23 cellular contexts compared by ENCODE assay signal in the genomic region with DNA sequence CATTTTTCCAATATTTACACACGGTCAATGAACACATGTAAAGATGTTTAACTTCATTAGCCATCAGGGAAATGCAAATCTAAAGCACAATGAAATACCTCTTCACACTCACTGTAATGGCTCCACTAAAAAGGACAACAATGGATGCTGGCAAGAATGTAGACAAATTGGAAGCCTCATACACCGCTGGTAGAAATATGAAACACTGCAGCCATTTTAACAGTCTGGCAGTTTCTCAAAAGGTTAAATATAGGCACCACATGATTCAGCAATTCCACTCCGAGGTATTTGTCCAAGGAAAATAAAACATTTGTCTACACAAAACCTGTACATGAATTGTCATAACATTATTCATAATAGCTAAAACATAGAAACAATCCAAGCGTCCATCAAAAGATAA. TPM values are rescaled to one million over a fixed set of nuclear protein-coding genes. Genes with fewer than 3 reads are reported as not detected.
DNase-seq lines count a peak whose midpoint lies in the region; ATAC-seq and TF ChIP-seq lines count a peak whose summit lies in the region.
"Had no signal": no experiment of that assay in that cellular context is flagged by ENCODE, and none has a peak within 500 bp of the region (broad histone marks: within the 10 kb centered on the region; RNA-seq: fewer than 3 reads in every experiment).

No MANE protein-coding gene starts in this region.

- no peaks in the 10 kb centered on the region for H3K9me3 ChIP-seq in T-helper 17 cell (ENCODE audit: control insufficient read depth, low read length, poor library complexity, severe bottlenecking)
- H3K9me3 ChIP-seq: ascending aorta, left lung, mucosa of descending colon, neutrophil, tibial nerve had no signal

- no peak overlapping the region for H3K4me3 Mint-ChIP-seq in T-helper 17 cell
- H3K4me3 Mint-ChIP-seq in WTC11, result no peak overlapping the region
- H3K4me3 Mint-ChIP-seq: GM23338; stimulated activated naive B cell treated with anti-CD40 and anti-IgM and Interleukin-4, amounts not matched to agents 10 μg/mL and 1 μg/mL and 100 μg/mL, for 72 hours had no signal

- peaks cover 7% of the 10 kb centered on the region for H3K36me3 Mint-ChIP-seq in T-helper 17 cell (ENCODE audit: low read depth)
- H3K36me3 Mint-ChIP-seq in WTC11, result peaks cover 28% of the 10 kb centered on the region

- in situ Hi-C loops in astrocyte of the spinal cord (cut with HindIII; ENCODE audit: low sequenced_read_pairs), result no loop called here

- no peak overlapping the region for H3K4me3 ChIP-seq in astrocyte of the spinal cord (ENCODE audit: low read depth, low read length)
- H3K4me3 ChIP-seq: ascending aorta, GM23338, left lung, mucosa of descending colon, PC-9, tibial nerve had no signal

- no peaks in the 10 kb centered on the region for H3K9me3 Mint-ChIP-seq in WTC11
- H3K9me3 Mint-ChIP-seq: GM23338; stimulated activated naive B cell treated with anti-CD40 and anti-IgM and Interleukin-4, amounts not matched to agents 10 μg/mL and 1 μg/mL and 100 μg/mL, for 72 hours had no signal

- DNase-seq in NCI-H748 (lab: John Stamatoyannopoulos, UW; ENCODE audit: unreplicated experiment) (peak; percentile 5), NCI-H748 treated with DMSO at 0.1 percent for 48 hours (lab: John Stamatoyannopoulos, UW) (no peak), LHCN-M2 (ENCODE audit: low read depth) (peak; percentile 55), astrocyte of the spinal cord (ENCODE audit: low read depth, low spot score) (peak; percentile 42), myocyte (ENCODE audit: low read depth) (peak; percentile 36), T-helper 17 cell (no peak), WTC11 (ENCODE audit: low spot score) (no peak)
- DNase-seq: activated CD8-positive, alpha-beta memory T cell treated with anti-CD3 and anti-CD28 coated beads, Interleukin-2, amount 50 U/mL, for 4 hours; activated naive CD4-positive, alpha-beta T cell; left lung; mucosa of descending colon; NCI-H187 treated with DMSO at 0.1 percent for 48 hours; NCI-H524; PC-9; retina; stimulated activated CD4-positive, alpha-beta T cell treated with anti-CD3 and anti-CD28 coated beads, Interleukin-15, amount 100 ng/mL, for 24 hours; stimulated activated naive B cell treated with anti-CD40 and anti-IgM and Interleukin-4, amounts not matched to agents 10 μg/mL and 1 μg/mL and 100 μg/mL, for 72 hours had no signal

- ATAC-seq in T-helper 17 cell, result no peak
- ATAC-seq in HG02970 (IDR thresholded peaks at IDR 0.05; ENCODE audit: low FRiP score, unreplicated experiment), result no peak
- ATAC-seq in WTC11, result no peak
- ATAC-seq: GM23338; left lung; mucosa of descending colon; SK-N-SH treated with all-trans-retinoic acid at 6 μM for 48 hours; stimulated activated naive B cell treated with anti-CD40 and anti-IgM and Interleukin-4, amounts not matched to agents 10 μg/mL and 1 μg/mL and 100 μg/mL, for 72 hours had no signal

- H3K27me3 Mint-ChIP-seq in T-helper 17 cell, result no peaks in the 10 kb centered on the region
- no peaks in the 10 kb centered on the region for H3K27me3 Mint-ChIP-seq in WTC11 (ENCODE audit: low read depth)
- H3K27me3 Mint-ChIP-seq: stimulated activated naive B cell treated with anti-CD40 and anti-IgM and Interleukin-4, amounts not matched to agents 10 μg/mL and 1 μg/mL and 100 μg/mL, for 72 hours had no signal

- H3K27ac Mint-ChIP-seq in T-helper 17 cell (no peak overlapping the region), WTC11 (no peak overlapping the region)
- H3K27ac Mint-ChIP-seq: GM23338 had no signal

- H3K4me1 Mint-ChIP-seq in T-helper 17 cell (peaks cover 21% of the 10 kb centered on the region), WTC11 (peaks cover 7% of the 10 kb centered on the region)

- CTCF ChIA-PET in WTC11 (lab: Charles Lee), result no interaction called here

- TF ChIP-seq CTCF in astrocyte of the spinal cord (IDR thresholded peaks at IDR 0.05; ENCODE audit: low read depth, low read length), result no peak
- TF ChIP-seq CTCF in WTC11 (IDR thresholded peaks at IDR 0.05), result no peak

- POLR2A ChIA-PET in WTC11 (lab: Charles Lee), result no interaction called here

TF ChIP-seq in WTC11, 78 proteins besides CTCF, POLR2A, EP300 and RAD21:
- TF ChIP-seq FOXK1 (CRISPR knock-in tag; IDR thresholded peaks at IDR 0.05) (no peak), KAT7 (CRISPR knock-in tag; IDR thresholded peaks at IDR 0.05; ENCODE audit: borderline replicate concordance) (no peak), CREB1 (CRISPR knock-in tag; IDR thresholded peaks at IDR 0.05) (no peak), ZNF423 (CRISPR knock-in tag; IDR thresholded peaks at IDR 0.05) (no peak), ZBTB21 (CRISPR knock-in tag; IDR thresholded peaks at IDR 0.05; ENCODE audit: borderline replicate concordance) (no peak), GRHL2 (CRISPR knock-in tag; IDR thresholded peaks at IDR 0.05; ENCODE audit: insufficient replicate concordance, severe bottlenecking) (no peak), GABPB1 (CRISPR knock-in tag; IDR thresholded peaks at IDR 0.05) (no peak), ZNF317 (CRISPR knock-in tag; IDR thresholded peaks at IDR 0.05; ENCODE audit: borderline replicate concordance, low read depth) (no peak)
- TF ChIP-seq, protein P1, sequence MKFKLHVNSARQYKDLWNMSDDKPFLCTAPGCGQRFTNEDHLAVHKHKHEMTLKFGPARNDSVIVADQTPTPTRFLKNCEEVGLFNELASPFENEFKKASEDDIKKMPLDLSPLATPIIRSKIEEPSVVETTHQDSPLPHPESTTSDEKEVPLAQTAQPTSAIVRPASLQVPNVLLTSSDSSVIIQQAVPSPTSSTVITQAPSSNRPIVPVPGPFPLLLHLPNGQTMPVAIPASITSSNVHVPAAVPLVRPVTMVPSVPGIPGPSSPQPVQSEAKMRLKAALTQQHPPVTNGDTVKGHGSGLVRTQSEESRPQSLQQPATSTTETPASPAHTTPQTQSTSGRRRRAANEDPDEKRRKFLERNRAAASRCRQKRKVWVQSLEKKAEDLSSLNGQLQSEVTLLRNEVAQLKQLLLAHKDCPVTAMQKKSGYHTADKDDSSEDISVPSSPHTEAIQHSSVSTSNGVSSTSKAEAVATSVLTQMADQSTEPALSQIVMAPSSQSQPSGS (CRISPR knock-in tag; IDR thresholded peaks at IDR 0.05; ENCODE audit: borderline replicate concordance, low read depth), result no peak

RNA-seq across cellular contexts. Expression of a gene that starts 20.0 kb away (rescaled TPM):
- 43.7 and 44.4 TPM in 2 replicates for total RNA-seq in LHCN-M2 (2014; rRNA removed)
- polyA plus RNA-seq in LHCN-M2 (2012), result 22.6 TPM
- total RNA-seq in myocyte, result 20.3 and 24.2 TPM in 2 replicates
- polyA plus RNA-seq in myocyte (2012), result 47.5 TPM
- 10 to 100 TPM; 61.1 to 70.5 TPM for total RNA-seq in T-helper 17 cell
- total RNA-seq in WTC11 (2021), result 74.9 to 76.8 TPM (median 75.7 TPM) in 3 replicates

Comparison
In these comparisons a context has a peak if more than half of its experiments do, and no peak if none do; other contexts are left out.
1. DNase-seq: peak in NCI-H748 (single experiment), LHCN-M2 (single experiment), astrocyte of the spinal cord (single experiment) and myocyte (single experiment); none in NCI-H748 treated with DMSO at 0.1 percent for 48 hours (single experiment), T-helper 17 cell (0 of 3) and WTC11 (single experiment).